Comparison of ENCODE assay signal across 8 cellular contexts in genomic region chr16:67552476-67552875, GRCh38. TPM values are rescaled to one million over a fixed set of nuclear protein-coding genes. Genes with fewer than 3 reads are reported as not detected.
DNase-seq lines count a peak whose midpoint lies in the region; ATAC-seq and TF ChIP-seq lines count a peak whose summit lies in the region.
"Had no signal": no experiment of that assay in that cellular context is flagged by ENCODE, and none has a peak within 500 bp of the region (broad histone marks: within the 10 kb centered on the region; RNA-seq: fewer than 3 reads in every experiment).

No MANE protein-coding gene starts in this region.

- H3K4me1 ChIP-seq in DND-41 (ENCODE audit: insufficient read depth, low read length) (peaks cover 68% of the 10 kb centered on the region), Loucy (ENCODE audit: insufficient read depth, low read length, poor library complexity, severe bottlenecking) (peaks cover 90% of the 10 kb centered on the region)

- H3K27ac ChIP-seq in DND-41 (ENCODE audit: low read length) = peak overlapping the region; percentile 65

- H3K9me3 ChIP-seq in DND-41 (ENCODE audit: insufficient read depth, low read length, severe bottlenecking) = no peaks in the 10 kb centered on the region
- no peaks in the 10 kb centered on the region for H3K9me3 ChIP-seq in Loucy (ENCODE audit: insufficient read depth, low read depth, low read length)

- DNase-seq in DND-41 (peak; percentile 26), osteocyte (ENCODE audit: extremely low spot score, unreplicated experiment) (no peak), SIG-M5 (lab: John Stamatoyannopoulos, UW) (no peak), COLO668 (lab: John Stamatoyannopoulos, UW; ENCODE audit: unreplicated experiment) (no peak)
- DNase-seq: KG1 had no signal

- H3K27me3 ChIP-seq in DND-41 (ENCODE audit: insufficient read depth, low read length, poor library complexity) (no peaks in the 10 kb centered on the region), Loucy (ENCODE audit: insufficient read depth, low read length, poor library complexity, severe bottlenecking) (no peaks in the 10 kb centered on the region)

- no peaks in the 10 kb centered on the region for H3K9me2 ChIP-seq in Loucy (replicated peaks; ENCODE audit: low read depth, low read length)

- H3K4me3 ChIP-seq in DND-41 (ENCODE audit: low read depth in 1 of 2, low read length in 2 of 2) (no peak overlapping the region), Loucy (ENCODE audit: low read length, poor library complexity, severe bottlenecking) (peak overlapping the region; percentile 61)

- no peaks in the 10 kb centered on the region for H4K20me1 ChIP-seq in DND-41 (ENCODE audit: insufficient read depth, low read length)
- H4K20me1 ChIP-seq in Loucy (ENCODE audit: insufficient read depth, low read length, poor library complexity, severe bottlenecking) = no peaks in the 10 kb centered on the region

- H3K36me3 Mint-ChIP-seq in brain (peaks cover 5% of the 10 kb centered on the region), osteocyte (ENCODE audit: unreplicated experiment) (peaks cover 2% of the 10 kb centered on the region)

- ATAC-seq in DND-41 (ENCODE audit: insufficient read depth, low read depth) = no peak
- ATAC-seq in HG02798 (IDR thresholded peaks at IDR 0.05; ENCODE audit: poor library complexity, unreplicated experiment) = no peak

- H3K4me1 Mint-ChIP-seq in brain (peaks cover 16% of the 10 kb centered on the region), osteocyte (ENCODE audit: unreplicated experiment) (peaks cover 23% of the 10 kb centered on the region)

- no peaks in the 10 kb centered on the region for H3K9me3 Mint-ChIP-seq in brain
- H3K9me3 Mint-ChIP-seq in osteocyte (ENCODE audit: unreplicated experiment) = no peaks in the 10 kb centered on the region

- peaks cover 27% of the 10 kb centered on the region for H3F3A ChIP-seq in Loucy (ENCODE audit: low read depth)

- H3K27ac Mint-ChIP-seq in brain (peak overlapping the region in 4 of 5 experiments; percentile 22 to 79 (median 62)), osteocyte (ENCODE audit: unreplicated experiment) (peak overlapping the region; percentile 28)

- H2AFZ ChIP-seq in DND-41 (ENCODE audit: low read depth, low read length) (no peak overlapping the region), Loucy (ENCODE audit: low read length) (no peak overlapping the region)

- peaks cover 40% of the 10 kb centered on the region; the same call in 1 of the 2 replicates for H3K79me2 ChIP-seq in DND-41 (ENCODE audit: insufficient read depth, low read length)
- peaks cover 76% of the 10 kb centered on the region for H3K79me2 ChIP-seq in Loucy (ENCODE audit: insufficient read depth, low read length)

- TF ChIP-seq CTCF in DND-41 (IDR thresholded peaks at IDR 0.05; ENCODE audit: borderline replicate concordance, extremely low read depth, low read length, poor library complexity, severe bottlenecking) (no peak), Loucy (conservative IDR thresholded peaks at IDR 0.05; ENCODE audit: low read length) (no peak), brain (conservative IDR thresholded peaks at IDR 0.05) (no peak), osteocyte (IDR thresholded peaks at IDR 0.05) (no peak)

- H3K27me3 Mint-ChIP-seq in brain = no peaks in the 10 kb centered on the region
- H3K27me3 Mint-ChIP-seq in osteocyte (ENCODE audit: unreplicated experiment) = no peaks in the 10 kb centered on the region

- H3K36me3 ChIP-seq in DND-41 (ENCODE audit: insufficient read depth, low read length) (no peaks in the 10 kb centered on the region), Loucy (ENCODE audit: insufficient read depth, low read length) (peaks cover 5% of the 10 kb centered on the region; the same call in 1 of the 2 replicates)

- H3K4me2 ChIP-seq in DND-41 (ENCODE audit: insufficient read depth, low read length) (no peak overlapping the region), Loucy (ENCODE audit: low read depth, low read length, poor library complexity, severe bottlenecking) (peak overlapping the region; percentile 84)

- H3K4me3 Mint-ChIP-seq in brain = peak overlapping the region in 1 of 5 experiments; percentile 53
- no peak overlapping the region for H3K4me3 Mint-ChIP-seq in osteocyte (ENCODE audit: unreplicated experiment)

- no peak overlapping the region for H3K9ac ChIP-seq in DND-41 (ENCODE audit: low read depth, low read length)
- peak overlapping the region; percentile 79 for H3K9ac ChIP-seq in Loucy (ENCODE audit: low read depth, low read length, poor library complexity, severe bottlenecking)

RNA-seq across cellular contexts. Expression of gene CTCF, which starts 9.8 kb away (rescaled TPM):
- polyA plus RNA-seq in brain (ENCODE audit: insufficient read depth, low read depth, low replicate concordance) = 58.2 TPM
- total RNA-seq in osteocyte = 43.2 and 47.4 TPM in 2 replicates

RNA-seq across cellular contexts. Expression of gene RIPOR1, which starts 23.8 kb away (rescaled TPM):
- polyA plus RNA-seq in brain (ENCODE audit: insufficient read depth, low read depth, low replicate concordance) = 64.2 TPM
- 75.0 and 77.0 TPM in 2 replicates for total RNA-seq in osteocyte
